In the genomic region with DNA sequence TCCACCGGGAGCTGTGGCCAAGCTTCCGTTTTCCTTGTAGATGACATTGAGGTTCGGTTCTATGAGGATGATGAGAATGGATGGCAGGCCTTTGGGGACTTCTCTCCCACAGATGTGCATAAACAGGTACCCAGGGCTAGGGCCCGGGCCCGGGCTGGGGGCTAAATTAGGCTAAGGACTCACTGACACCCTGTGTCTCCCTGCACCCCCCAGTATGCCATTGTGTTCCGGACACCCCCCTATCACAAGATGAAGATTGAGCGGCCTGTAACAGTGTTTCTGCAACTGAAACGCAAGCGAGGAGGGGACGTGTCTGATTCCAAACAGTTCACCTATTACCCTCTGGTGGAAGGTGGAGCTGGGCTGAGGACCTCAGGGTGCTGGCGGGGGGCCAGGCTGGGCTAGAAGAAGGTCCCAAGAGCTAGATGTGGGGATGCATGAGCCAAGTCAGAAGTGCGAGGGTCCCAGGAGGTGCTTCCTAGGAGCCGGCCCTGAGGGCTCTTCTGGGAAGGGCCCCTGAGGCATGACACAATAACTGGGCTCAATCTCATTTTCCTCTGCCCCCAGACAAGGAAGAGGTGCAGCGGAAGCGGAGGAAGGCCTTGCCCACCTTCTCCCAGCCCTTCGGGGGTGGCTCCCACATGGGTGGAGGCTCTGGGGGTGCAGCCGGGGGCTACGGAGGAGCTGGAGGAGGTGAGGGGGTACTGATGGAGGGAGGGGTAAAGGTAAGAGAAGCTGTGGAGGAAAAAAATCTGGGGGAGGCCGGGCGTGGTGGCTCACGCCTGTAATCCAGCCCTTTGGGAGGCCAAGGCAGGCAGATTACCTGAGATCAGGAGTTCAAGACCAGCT, we compare ENCODE assay signal across 8 cellular contexts. TPM values are rescaled to one million over a fixed set of nuclear protein-coding genes. Genes with fewer than 3 reads are reported as not detected.
DNase-seq lines count a peak whose midpoint lies in the region; ATAC-seq and TF ChIP-seq lines count a peak whose summit lies in the region.

No MANE protein-coding gene starts in this region.

- POLR2A ChIA-PET in PC-9 (lab: Charles Lee; ENCODE audit: unreplicated experiment) = interaction anchor here (0.6 to 0.7 kb wide), 2 partner anchors 33 to 283 kb away, joined by 3 to 4 read pairs; no protein-coding TSS in a partner anchor

- H3K27me3 ChIP-seq in PC-9 (ENCODE audit: insufficient read depth, low read depth) (no peaks in the 10 kb centered on the region), endocrine pancreas (ENCODE audit: control insufficient read depth, insufficient read depth, low read length) (no peaks in the 10 kb centered on the region), skeletal muscle tissue (ENCODE audit: control insufficient read depth in 3 of 3, insufficient read depth in 3 of 3, low read length in 3 of 3) (no peaks in the 10 kb centered on the region), SJCRH30 (no peaks in the 10 kb centered on the region)

- H3K9me3 ChIP-seq in PC-9 (ENCODE audit: insufficient read depth, low read depth) = no peaks in the 10 kb centered on the region
- H3K9me3 ChIP-seq in endocrine pancreas (ENCODE audit: control insufficient read depth, low read length) = no peaks in the 10 kb centered on the region
- no peaks in the 10 kb centered on the region for H3K9me3 ChIP-seq in skeletal muscle tissue (ENCODE audit: control insufficient read depth in 3 of 3, low read length in 3 of 3)
- no peaks in the 10 kb centered on the region for H3K9me3 ChIP-seq in SJCRH30 (replicated peaks)

- TF ChIP-seq CTCF in GM12864 (IDR thresholded peaks at IDR 0.05; ENCODE audit: low read depth, low read length, missing control alignments) (no peak), PC-9 (conservative IDR thresholded peaks at IDR 0.05) (no peak)

- no peak for ATAC-seq in sciatic nerve
- ATAC-seq in GM19023 (IDR thresholded peaks at IDR 0.05; ENCODE audit: unreplicated experiment) = no peak

- peaks cover 4% of the 10 kb centered on the region; the same call in 1 of the 2 replicates for H3F3A ChIP-seq in PC-9 (ENCODE audit: insufficient read depth, low read depth)

- DNase-seq in GM12864 (ENCODE audit: low read depth) = no peak
- no peak for DNase-seq in PC-9
- DNase-seq in sciatic nerve (ENCODE audit: low spot score) = no peak
- DNase-seq in NOMO-1 treated with dmso at 0.1 percent for 144 hours (lab: John Stamatoyannopoulos, UW; ENCODE audit: unreplicated experiment) = no peak
- DNase-seq in SJCRH30 = no peak

- H3K4me1 ChIP-seq in PC-9 (replicated peaks; ENCODE audit: insufficient read depth) = peaks cover 18% of the 10 kb centered on the region
- no peaks in the 10 kb centered on the region for H3K4me1 ChIP-seq in endocrine pancreas (ENCODE audit: control insufficient read depth, insufficient read depth, low read length)
- H3K4me1 ChIP-seq in skeletal muscle tissue (ENCODE audit: control insufficient read depth in 3 of 3, insufficient read depth in 3 of 3, low read length in 3 of 3) = peaks cover 26 to 40% (median 32%) of the 10 kb centered on the region in 3 donors
- H3K4me1 ChIP-seq in SJCRH30 = peaks cover 13% of the 10 kb centered on the region; the same call in 1 of the 2 replicates

- no peak overlapping the region for H2AFZ ChIP-seq in PC-9

- intact Hi-C loops in PC-9 (cut with micrococcal nuclease; ENCODE audit: unreplicated experiment) = loop anchor here (2.0 to 10.0 kb wide), 2 partner anchors 168 to 246 kb away; a partner anchor contains a TSS
- intact Hi-C loops in sciatic nerve (cut with DNase I) = loop anchor here (10.0 kb wide), 1 partner anchor 76 kb away; no protein-coding TSS in a partner anchor

- H3K79me2 ChIP-seq in PC-9 (ENCODE audit: low read depth) = peaks cover 5% of the 10 kb centered on the region; the same call in 1 of the 2 replicates

- H3K36me3 ChIP-seq in PC-9 (ENCODE audit: low read depth) (no peaks in the 10 kb centered on the region), endocrine pancreas (ENCODE audit: control insufficient read depth, insufficient read depth, low read length) (peaks cover 4% of the 10 kb centered on the region), skeletal muscle tissue (ENCODE audit: control insufficient read depth in 3 of 3, insufficient read depth in 3 of 3, low read length in 3 of 3) (peaks cover 23 to 31% (median 25%) of the 10 kb centered on the region in 3 donors), SJCRH30 (no peaks in the 10 kb centered on the region)

- peak overlapping the region; percentile 70 for H3K4me3 ChIP-seq in GM12864 (ENCODE audit: low read depth, low read length)
- no peak overlapping the region for H3K4me3 ChIP-seq in PC-9
- no peak overlapping the region for H3K4me3 ChIP-seq in endocrine pancreas (ENCODE audit: control insufficient read depth, insufficient read depth, low read length)
- peak overlapping the region in 1 of 3 donors; percentile 69 for H3K4me3 ChIP-seq in skeletal muscle tissue (ENCODE audit: low read length in 3 of 3)
- no peak overlapping the region for H3K4me3 ChIP-seq in SJCRH30

- no peak overlapping the region for H3K27ac ChIP-seq in PC-9
- peak overlapping the region; percentile 84 for H3K27ac ChIP-seq in skeletal muscle tissue (ENCODE audit: low read depth, low read length)
- H3K27ac ChIP-seq in SJCRH30 = no peak overlapping the region

- CTCF ChIA-PET in PC-9 (lab: Charles Lee) = no interaction called here

- no peaks in the 10 kb centered on the region for H3K9me2 ChIP-seq in PC-9 (ENCODE audit: insufficient read depth)

- no peaks in the 10 kb centered on the region for H4K20me1 ChIP-seq in PC-9 (ENCODE audit: insufficient read depth)

- H3K4me2 ChIP-seq in PC-9 = peak overlapping the region; percentile 75

- no TSS peak for BruUV-seq in PC-9 (replicated peaks; lab: Mats Ljungman, UMichigan)

- H3K9ac ChIP-seq in endocrine pancreas (ENCODE audit: control insufficient read depth, insufficient read depth, low read length) = peak overlapping the region; percentile 32
- H3K9ac ChIP-seq in skeletal muscle tissue (ENCODE audit: low read depth in 1 of 3, low read length in 3 of 3) = peak overlapping the region in 2 of 3 donors; percentile 78 to 85

RNA-seq across cellular contexts. Expression of a gene that starts 2.9 kb away (rescaled TPM):
- 26.3 and 30.8 TPM in 2 replicates for total RNA-seq in PC-9 (2021)
- total RNA-seq in skeletal muscle tissue = 11.0 TPM
- 64.1 TPM for total RNA-seq in sciatic nerve
- 25.3 and 25.6 TPM in 2 replicates for total RNA-seq in SJCRH30 (2014; rRNA removed; shearing (Covaris generic))

RNA-seq across cellular contexts. Expression of a gene that starts 20.2 kb away (rescaled TPM):
- total RNA-seq in PC-9 (2021) (1.6 and 2.3 TPM in 2 replicates), skeletal muscle tissue (3.7 TPM), sciatic nerve (1.9 TPM)
- total RNA-seq in SJCRH30 (2014; rRNA removed; shearing (Covaris generic)) = 0.18 and 0.26 TPM in 2 replicates

RNA-seq across cellular contexts. Expression of a gene that starts 22.2 kb away (rescaled TPM):
- 6.2 and 12.7 TPM in 2 replicates for total RNA-seq in PC-9 (2021)
- 3.1 TPM for total RNA-seq in skeletal muscle tissue
- total RNA-seq in sciatic nerve = 11.1 TPM
- total RNA-seq in SJCRH30 (2014; rRNA removed; shearing (Covaris generic)) = 5.8 and 6.1 TPM in 2 replicates

RNA-seq across cellular contexts. Expression of a gene that starts 34.0 kb away (rescaled TPM):
- total RNA-seq in PC-9 (2021) (46.2 and 57.7 TPM in 2 replicates), skeletal muscle tissue (31.3 TPM), sciatic nerve (101 TPM)
- 94.8 and 101 TPM in 2 replicates for total RNA-seq in SJCRH30 (2014; rRNA removed; shearing (Covaris generic))

RNA-seq across cellular contexts. Expression of a gene that starts 52.9 kb away (rescaled TPM):
- total RNA-seq in PC-9 (2021) (1.0 and 1.4 TPM in 2 replicates), skeletal muscle tissue (not detected), sciatic nerve (not detected)
- 0.08 and 0.15 TPM in 2 replicates for total RNA-seq in SJCRH30 (2014; rRNA removed; shearing (Covaris generic))
